Comparison of ENCODE assay signal across 8 cellular contexts in genomic region chr2:190882831-190883582, GRCh38. TPM values are rescaled to one million over a fixed set of nuclear protein-coding genes. Genes with fewer than 3 reads are reported as not detected.
A peak's percentile ranks its signal among the peaks of the same experiment; 100 is the strongest.
DNase-seq lines count a peak whose midpoint lies in the region; ATAC-seq, FAIRE-seq and TF ChIP-seq lines count a peak whose summit lies in the region.

No MANE protein-coding gene starts in this region.

- peaks cover 28% of the 10 kb centered on the region for H3F3A ChIP-seq in SK-N-SH (replicated peaks; ENCODE audit: insufficient read depth)

- no peak for FAIRE-seq in small intestine (lab: Jason Lieb, UNC)

- no peak overlapping the region; the same call in 1 of the 2 replicates for H2AFZ ChIP-seq in SK-N-SH (ENCODE audit: low read depth)

- POLR2A ChIA-PET in SK-N-SH (lab: Yijun Ruan, JAX): no interaction called here

- H3K9me2 ChIP-seq in SK-N-SH: no peaks in the 10 kb centered on the region

- H3K4me1 ChIP-seq in SK-N-SH (ENCODE audit: control insufficient read depth in 1 of 2, insufficient read depth in 2 of 2, low read depth in 1 of 2, low read length in 1 of 2) (peaks cover 13 to 18% of the 10 kb centered on the region in 2 experiments; a peak in 3 of 4 replicates), small intestine (ENCODE audit: control insufficient read depth in 2 of 2, insufficient read depth in 1 of 2, low read depth in 1 of 2, low read length in 1 of 2) (no peaks in the 10 kb centered on the region)

- ATAC-seq in SK-N-SH treated with all-trans-retinoic acid at 6 μM for 48 hours: no peak
- ATAC-seq in GM18505 (IDR thresholded peaks at IDR 0.05; ENCODE audit: unreplicated experiment): no peak
- ATAC-seq in HG03045 (IDR thresholded peaks at IDR 0.05; ENCODE audit: unreplicated experiment): no peak

- H3K4me3 ChIP-seq in SK-N-SH (ENCODE audit: low read depth in 2 of 2, low read length in 1 of 2) (peak overlapping the region; percentile 74 to 97), fibroblast of villous mesenchyme (ENCODE audit: low read depth, low read length) (peak overlapping the region; percentile 76), small intestine (ENCODE audit: low read depth in 1 of 2, low read length in 2 of 2) (peak overlapping the region in 1 of 2 donors; percentile 99)

- H3K27ac ChIP-seq in SK-N-SH (ENCODE audit: low read depth in 2 of 2, low read length in 1 of 2): peak overlapping the region; percentile 78 to 90
- H3K27ac ChIP-seq in small intestine (ENCODE audit: low read depth in 1 of 2, low read length in 1 of 2): peak overlapping the region; percentile 55 to 73

- TF ChIP-seq RAD21 in SK-N-SH (IDR thresholded peaks at IDR 0.05; ENCODE audit: low read length): no peak

- no peaks in the 10 kb centered on the region for H3K27me3 ChIP-seq in SK-N-SH (ENCODE audit: insufficient read depth)
- H3K27me3 ChIP-seq in small intestine (ENCODE audit: control insufficient read depth in 2 of 2, insufficient read depth in 2 of 2, low read length in 2 of 2): no peaks in the 10 kb centered on the region

- H3K36me3 ChIP-seq in SK-N-SH (replicated peaks in 1 of 2; ENCODE audit: control insufficient read depth in 1 of 2, insufficient read depth in 2 of 2, low read length in 1 of 2) (peaks cover 26% of the 10 kb centered on the region in 2 experiments), small intestine (ENCODE audit: control insufficient read depth in 2 of 2, insufficient read depth in 2 of 2, low read length in 2 of 2) (no peaks in the 10 kb centered on the region)

- 32% methylated on average over 4 of the region's 4 CpGs for WGBS in SK-N-SH (ENCODE audit: low lambda C conversion rate)
- WGBS in small intestine, 3 donors: 4 to 10% (median 7%) methylated on average over 4 of the region's 4 CpGs

- TF ChIP-seq POLR2A in GM18505 (IDR thresholded peaks at IDR 0.05; ENCODE audit: borderline replicate concordance, extremely low read depth, insufficient read depth, insufficient read length): no peak

- DNase-seq in SK-N-SH: no peak
- DNase-seq in SW480 (ENCODE audit: low spot score): peak; percentile 20
- peak; percentile 35 for DNase-seq in fibroblast of villous mesenchyme (ENCODE audit: low read depth)
- DNase-seq in small intestine: peak; percentile 46
- DNase-seq in central memory CD4-positive, alpha-beta T cell: no peak

- no peaks in the 10 kb centered on the region for H3K9me3 ChIP-seq in SK-N-SH
- no peaks in the 10 kb centered on the region for H3K9me3 ChIP-seq in small intestine (ENCODE audit: control insufficient read depth, low read depth)

- H4K20me1 ChIP-seq in SK-N-SH (ENCODE audit: insufficient read depth): peaks cover 63% of the 10 kb centered on the region

- H3K9ac ChIP-seq in SK-N-SH: peak overlapping the region; percentile 80

- peak overlapping the region; percentile 82 for H3K4me2 ChIP-seq in SK-N-SH

- H3K79me2 ChIP-seq in SK-N-SH (ENCODE audit: insufficient read depth): peaks cover 74% of the 10 kb centered on the region

- CTCF ChIA-PET in SK-N-SH (lab: Yijun Ruan, JAX): interaction anchor here (1.0 to 1.3 kb wide), 2 partner anchors 16 to 18 kb away, joined by 4 to 5 read pairs; no protein-coding TSS in a partner anchor

- TF ChIP-seq CTCF in SK-N-SH (IDR thresholded peaks at IDR 0.05) (no peak), fibroblast of villous mesenchyme (IDR thresholded peaks at IDR 0.05; ENCODE audit: insufficient read depth, low read depth, low read length) (no peak)

- TF ChIP-seq EP300 in SK-N-SH (IDR thresholded peaks at IDR 0.05; ENCODE audit: borderline replicate concordance in 1 of 2, low read depth in 1 of 2, low read length in 1 of 2): no peak

TF ChIP-seq in SK-N-SH, 30 proteins besides CTCF, POLR2A, EP300 and RAD21:
- 0 out of 2 replicates have a peak, but pooled peaks have one; percentile 10 for TF ChIP-seq MEF2A (IDR thresholded peaks at IDR 0.05; ENCODE audit: borderline replicate concordance, low read depth)
- no peak for TF ChIP-seq TEAD4 (IDR thresholded peaks at IDR 0.05; ENCODE audit: borderline replicate concordance, insufficient read depth)

TF ChIP-seq in SK-N-SH treated with all-trans-retinoic acid at 6 μM for 48 hours, 23 proteins besides CTCF, POLR2A, EP300 and RAD21:
- TF ChIP-seq CSRNP3 (CRISPR knock-in tag; IDR thresholded peaks at IDR 0.05) (no peak), ZNF565 (CRISPR knock-in tag; conservative IDR thresholded peaks at IDR 0.05; ENCODE audit: low read depth) (no peak), CSDC2 (CRISPR knock-in tag; IDR thresholded peaks at IDR 0.05) (no peak), SNAI2 (CRISPR knock-in tag; IDR thresholded peaks at IDR 0.05) (no peak), TSHZ2 (CRISPR knock-in tag; IDR thresholded peaks at IDR 0.05) (no peak), RARB (CRISPR knock-in tag; IDR thresholded peaks at IDR 0.05) (no peak), BACH2 (CRISPR knock-in tag; IDR thresholded peaks at IDR 0.05; ENCODE audit: borderline replicate concordance) (no peak), ZNF8 (CRISPR knock-in tag; IDR thresholded peaks at IDR 0.05) (no peak), OSR1 (CRISPR knock-in tag; IDR thresholded peaks at IDR 0.05) (no peak), ESRRG (CRISPR knock-in tag; IDR thresholded peaks at IDR 0.05) (no peak), POU6F1 (CRISPR knock-in tag; IDR thresholded peaks at IDR 0.05; ENCODE audit: borderline replicate concordance, low read depth) (no peak), ZFP30 (CRISPR knock-in tag; IDR thresholded peaks at IDR 0.05) (no peak), CREB5 (CRISPR knock-in tag; IDR thresholded peaks at IDR 0.05; ENCODE audit: low read depth) (no peak)
TF ChIP-seq in SK-N-SH treated with all-trans-retinoic acid at 6 μM for 48 hours: peak in this region for 0.

RNA-seq across cellular contexts. Expression of gene GLS, which starts 2.4 kb away (rescaled TPM):
- 37.2 and 58.5 TPM in 2 replicates for polyA plus RNA-seq in SK-N-SH (2012; rRNA removed)
- 42.9 and 63.8 TPM in 2 replicates for polyA plus RNA-seq in SK-N-SH (2012; cell fraction: cytosol; rRNA removed)
- 69.8 and 184 TPM in 2 replicates for polyA plus RNA-seq in SK-N-SH (2012; cell fraction: nucleus; rRNA removed)
- total RNA-seq in fibroblast of villous mesenchyme: 375 and 519 TPM in 2 replicates
- polyA plus RNA-seq in small intestine: 10 to 100 TPM; 39.3 to 54.1 (median 43.2) TPM

Comparison
In these comparisons a context has a peak if more than half of its experiments do, and no peak if none do; other contexts are left out.
1. DNase-seq: peak in SW480 (single experiment), fibroblast of villous mesenchyme (single experiment) and small intestine (single experiment); none in SK-N-SH (single experiment) and central memory CD4-positive, alpha-beta T cell (single experiment).